Comparison of ENCODE assay signal across 10 cellular contexts in genomic region chr12:26845984-26846383, GRCh38. TPM values are rescaled to one million over a fixed set of nuclear protein-coding genes. Genes with fewer than 3 reads are reported as not detected.
DNase-seq lines count a peak whose midpoint lies in the region; ATAC-seq, FAIRE-seq and TF ChIP-seq lines count a peak whose summit lies in the region.
"Had no signal": no experiment of that assay in that cellular context is flagged by ENCODE, and none has a peak within 500 bp of the region (broad histone marks: within the 10 kb centered on the region; RNA-seq: fewer than 3 reads in every experiment).

No MANE protein-coding gene starts in this region.

- ATAC-seq in GM19397 (IDR thresholded peaks at IDR 0.05; ENCODE audit: unreplicated experiment): peak; percentile 6
- ATAC-seq: activated CD4-positive, CD25-positive, alpha-beta regulatory T cell treated with anti-CD3 and anti-CD28 coated beads, Interleukin-2, amount 50 U/mL, for 24 hours had no signal

- no peak overlapping the region for H3K27ac ChIP-seq in RWPE1

- H3K4me3 ChIP-seq in retinal pigment epithelial cell (ENCODE audit: low read length): no peak overlapping the region

- peak; percentile 79 for DNase-seq in SK-N-DZ (ENCODE audit: low spot score)
- DNase-seq in glomerular endothelial cell (ENCODE audit: extremely low read depth, low read depth, low spot score): peak; percentile 67
- peak; percentile 76 for DNase-seq in retinal pigment epithelial cell (ENCODE audit: low read depth)
- DNase-seq in putamen (ENCODE audit: low spot score): no peak
- DNase-seq in HTR-8/SVneo (ENCODE audit: insufficient read length, low spot score): no peak
- no peak for DNase-seq in NCI-H2081 treated with DMSO at 0.1 percent for 48 hours (lab: John Stamatoyannopoulos, UW)
- DNase-seq in RWPE1 (ENCODE audit: low spot score): no peak
- DNase-seq: NCI-H526 had no signal

- TF ChIP-seq CTCF in retinal pigment epithelial cell (conservative IDR thresholded peaks at IDR 0.05; ENCODE audit: low read depth, low read length): no peak
- no peak for TF ChIP-seq CTCF in RWPE1 (conservative IDR thresholded peaks at IDR 0.05; ENCODE audit: low read depth)

- POLR2A ChIA-PET in RWPE1 (lab: Yijun Ruan, JAX; ENCODE audit: low non-redundant PET): no interaction called here

- no peak for FAIRE-seq in HTR-8/SVneo (lab: Jason Lieb, UNC)

- CTCF ChIA-PET in RWPE1 (lab: Yijun Ruan, JAX): interaction anchor here (1.6 kb wide), 1 partner anchor 12 kb away, joined by 7 read pairs; the partner anchor contains the start of gene ITPR2

RNA-seq across cellular contexts. Expression of gene ITPR2, which starts 13.0 kb away (rescaled TPM):
- 4.2 and 9.7 TPM in 2 replicates for polyA plus RNA-seq in SK-N-DZ (2014; cell fraction: cytosol; rRNA removed)
- polyA plus RNA-seq in SK-N-DZ (2014; cell fraction: nucleus; rRNA removed): 2.3 and 4.9 TPM in 2 replicates
- total RNA-seq in glomerular endothelial cell: 15.0 and 39.7 TPM in 2 replicates

Comparison
In these comparisons a context has a peak if more than half of its experiments do, and no peak if none do; other contexts are left out.
1. DNase-seq: peak in SK-N-DZ (single experiment), glomerular endothelial cell (single experiment) and retinal pigment epithelial cell (single experiment); none in putamen (single experiment), HTR-8/SVneo (single experiment), NCI-H2081 treated with DMSO at 0.1 percent for 48 hours (single experiment) and RWPE1 (single experiment).